8 cellular contexts compared by ENCODE assay signal in the genomic region with DNA sequence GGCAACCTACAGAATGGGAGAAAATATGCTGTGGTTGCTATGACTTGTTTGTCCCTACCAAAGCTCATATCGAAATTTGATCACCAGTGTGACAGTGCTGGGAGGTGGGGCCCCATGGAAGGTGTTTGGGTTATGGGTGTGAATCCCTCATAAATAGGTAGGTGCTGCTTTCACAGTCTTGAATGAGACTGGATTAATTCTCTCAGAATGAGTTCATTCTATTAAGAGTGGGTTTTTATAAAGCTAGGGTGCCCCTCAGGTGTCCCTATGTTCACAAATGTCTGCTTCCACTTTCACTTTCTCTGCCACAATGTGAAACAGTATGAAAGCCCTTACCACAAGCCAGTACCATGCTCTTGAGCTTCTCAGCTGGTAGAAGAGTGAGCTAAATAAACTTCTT.
DNase-seq lines count a peak whose midpoint lies in the region; ATAC-seq lines count a peak whose summit lies in the region.

No MANE protein-coding gene starts in this region.

- peak overlapping the region; percentile 76 for H3K27ac Mint-ChIP-seq in T-helper 1 cell treated with Interleukin-12 subunit alpha and Interleukin-12 subunit beta and Interleukin-4 antibody, amounts not matched to agents 30 μg/mL and 1 μg/mL, for 36 hours

- H3K27me3 Mint-ChIP-seq in T-helper 1 cell treated with Interleukin-12 subunit alpha and Interleukin-12 subunit beta and Interleukin-4 antibody, amounts not matched to agents 30 μg/mL and 1 μg/mL, for 36 hours (ENCODE audit: low read depth), result no peaks in the 10 kb centered on the region

- H3K4me1 Mint-ChIP-seq in T-helper 1 cell treated with Interleukin-12 subunit alpha and Interleukin-12 subunit beta and Interleukin-4 antibody, amounts not matched to agents 30 μg/mL and 1 μg/mL, for 36 hours (ENCODE audit: low read depth), result peaks cover 5% of the 10 kb centered on the region

- peak overlapping the region; percentile 42 for H3K4me3 Mint-ChIP-seq in T-helper 1 cell treated with Interleukin-12 subunit alpha and Interleukin-12 subunit beta and Interleukin-4 antibody, amounts not matched to agents 30 μg/mL and 1 μg/mL, for 36 hours

- H3K36me3 Mint-ChIP-seq in T-helper 1 cell treated with Interleukin-12 subunit alpha and Interleukin-12 subunit beta and Interleukin-4 antibody, amounts not matched to agents 30 μg/mL and 1 μg/mL, for 36 hours (ENCODE audit: low read depth), result no peaks in the 10 kb centered on the region

- no peaks in the 10 kb centered on the region for H3K9me3 Mint-ChIP-seq in T-helper 1 cell treated with Interleukin-12 subunit alpha and Interleukin-12 subunit beta and Interleukin-4 antibody, amounts not matched to agents 30 μg/mL and 1 μg/mL, for 36 hours

- peak; percentile 81 for ATAC-seq in GM18909 (IDR thresholded peaks at IDR 0.05; ENCODE audit: poor library complexity, unreplicated experiment)
- peak; percentile 78 for ATAC-seq in HG02852 (IDR thresholded peaks at IDR 0.05; ENCODE audit: unreplicated experiment)

- DNase-seq in stimulated activated CD4-positive, alpha-beta T cell treated with anti-CD3 and anti-CD28 coated beads, Interleukin-12 subunit alpha, Interleukin-12 subunit beta, amount 100 ng/mL, for 4 hours, result peak; percentile 5
- no peak for DNase-seq in islet precursor cell
- no peak for DNase-seq in effector CD8-positive, alpha-beta T cell (lab: John Stamatoyannopoulos, UW)
- DNase-seq in NCI-H1417 treated with DMSO at 0.1 percent for 48 hours (lab: John Stamatoyannopoulos, UW), result no peak
- no peak for DNase-seq in NCI-H1105 (lab: John Stamatoyannopoulos, UW)
